In genomic region chr19:2625434-2625833, GRCh38 we compare ENCODE assay signal across 12 cellular contexts.
DNase-seq lines count a peak whose midpoint lies in the region; ATAC-seq, FAIRE-seq and TF ChIP-seq lines count a peak whose summit lies in the region.
"Had no signal": no experiment of that assay in that cellular context is flagged by ENCODE, and none has a peak within 500 bp of the region (broad histone marks: within the 10 kb centered on the region; RNA-seq: fewer than 3 reads in every experiment).

No MANE protein-coding gene starts in this region.

- H3K4me2 ChIP-seq in keratinocyte (ENCODE audit: control insufficient read depth, extremely low read depth, insufficient read depth, low read depth, low read length), result no peak overlapping the region

- H3K9me3 ChIP-seq in Peyer's patch, result peaks cover 0 to 5% (median 2%) of the 10 kb centered on the region in 4 donors
- H3K9me3 ChIP-seq in keratinocyte (ENCODE audit: control insufficient read depth, low read depth, low read length), result peaks cover 16% of the 10 kb centered on the region
- peaks cover 0 to 3% (median 2%) of the 10 kb centered on the region in 4 donors for H3K9me3 ChIP-seq in esophagus muscularis mucosa

- FAIRE-seq in keratinocyte (lab: Jason Lieb, UNC) (no peak), D721Med (lab: Jason Lieb, UNC) (no peak)

- H3K4me1 ChIP-seq in Peyer's patch (peaks cover 5 to 47% (median 23%) of the 10 kb centered on the region in 4 donors), keratinocyte (ENCODE audit: control insufficient read depth, extremely low read depth, insufficient read depth, low read length) (peaks cover 32% of the 10 kb centered on the region), esophagus muscularis mucosa (peaks cover 25 to 33% (median 28%) of the 10 kb centered on the region in 4 donors)

- peak; percentile 42 to 80 for TF ChIP-seq POLR2A in Peyer's patch (IDR thresholded peaks at IDR 0.05)
- TF ChIP-seq POLR2A in esophagus muscularis mucosa (IDR thresholded peaks at IDR 0.05; ENCODE audit: low read depth), result no peak

- H3K4me3 ChIP-seq in Peyer's patch, result no peak overlapping the region
- no peak overlapping the region for H3K4me3 ChIP-seq in keratinocyte (ENCODE audit: control insufficient read depth in 2 of 3, extremely low read depth in 1 of 3, insufficient read depth in 2 of 3, low read depth in 1 of 3, low read length in 3 of 3)
- no peak overlapping the region for H3K4me3 ChIP-seq in esophagus muscularis mucosa
- H3K4me3 ChIP-seq: lung had no signal

- H3K9me1 ChIP-seq in keratinocyte (ENCODE audit: control insufficient read depth, extremely low read depth, insufficient read depth, low read length), result no peaks in the 10 kb centered on the region

- no peak overlapping the region for H2AFZ ChIP-seq in keratinocyte (ENCODE audit: control insufficient read depth, low read length)

- H3K27me3 ChIP-seq in Peyer's patch (no peaks in the 10 kb centered on the region), keratinocyte (ENCODE audit: control insufficient read depth, extremely low read depth, insufficient read depth, low read length) (no peaks in the 10 kb centered on the region), esophagus muscularis mucosa (no peaks in the 10 kb centered on the region)

- no peaks in the 10 kb centered on the region for H3K36me3 ChIP-seq in Peyer's patch
- no peaks in the 10 kb centered on the region for H3K36me3 ChIP-seq in keratinocyte (ENCODE audit: control insufficient read depth in 2 of 2, extremely low read depth in 1 of 2, insufficient read depth in 2 of 2, low read length in 2 of 2)
- H3K36me3 ChIP-seq in esophagus muscularis mucosa, result no peaks in the 10 kb centered on the region

- WGBS in esophagus muscularis mucosa, result 75% methylated on average over 9 of the region's 9 CpGs

- peak; percentile 45 for DNase-seq in GF-D8 (lab: John Stamatoyannopoulos, UW)
- peak; percentile 57 to 88 (median 76) for DNase-seq in Peyer's patch
- DNase-seq in keratinocyte (ENCODE audit: low read depth, low spot score), result no peak
- peak; percentile 44 for DNase-seq in renal cortical epithelial cell (ENCODE audit: low read depth)
- DNase-seq in stimulated activated CD4-positive, alpha-beta T cell treated with anti-CD3 and anti-CD28 coated beads, Interleukin-4, amount 100 ng/mL, for 1 hour, result no peak
- DNase-seq in D721Med (ENCODE audit: insufficient read length, low spot score), result no peak
- DNase-seq in esophagus muscularis mucosa (ENCODE audit: extremely low spot score), result no peak
- DNase-seq: activated naive CD4-positive, alpha-beta T cell; foreskin fibroblast; NCI-H2081 had no signal

- no peaks in the 10 kb centered on the region for H4K20me1 ChIP-seq in keratinocyte (ENCODE audit: control insufficient read depth, extremely low read depth, insufficient read depth, low read length)

- ATAC-seq in GM19023 (IDR thresholded peaks at IDR 0.05; ENCODE audit: unreplicated experiment), result no peak

- no peak for TF ChIP-seq CTCF in Peyer's patch (IDR thresholded peaks at IDR 0.05)
- no peak for TF ChIP-seq CTCF in keratinocyte (optimal IDR thresholded peaks at IDR 0.05 in 1 of 3, IDR thresholded peaks at IDR 0.05 in 1 of 3, conservative IDR thresholded peaks at IDR 0.05 in 1 of 3; ENCODE audit: extremely low read depth in 1 of 3, insufficient read depth in 2 of 3, low read length in 3 of 3)
- TF ChIP-seq CTCF in D721Med (IDR thresholded peaks at IDR 0.05; ENCODE audit: insufficient read depth, missing control alignments), result no peak
- TF ChIP-seq CTCF in esophagus muscularis mucosa (IDR thresholded peaks at IDR 0.05), result no peak

- H3K9ac ChIP-seq in keratinocyte (ENCODE audit: control insufficient read depth, extremely low read depth, insufficient read depth, low read length), result peak overlapping the region; percentile 6

- TF ChIP-seq EP300 in esophagus muscularis mucosa (IDR thresholded peaks at IDR 0.05), result no peak

- H3K79me2 ChIP-seq in keratinocyte (ENCODE audit: control insufficient read depth, insufficient read depth, low read length), result no peaks in the 10 kb centered on the region

- dilution Hi-C loops in keratinocyte (cut with MboI; ENCODE audit: extremely low pct_ligation_motif_present, low sequenced_read_pairs), result no loop called here

- H3K27ac ChIP-seq in Peyer's patch, result peak overlapping the region; percentile 67 to 97 (median 78)
- H3K27ac ChIP-seq in keratinocyte (ENCODE audit: control insufficient read depth, insufficient read depth, low read length), result no peak overlapping the region
- peak overlapping the region in 1 of 4 donors; percentile 26 for H3K27ac ChIP-seq in esophagus muscularis mucosa (replicated peaks in 1 of 4)

- intact Hi-C loops in esophagus muscularis mucosa (cut with DNase I), result no loop called here

Comparison
In these comparisons a context has a peak if more than half of its experiments do, and no peak if none do; other contexts are left out.
1. DNase-seq: peak in GF-D8 (single experiment), Peyer's patch (3 of 3) and renal cortical epithelial cell (single experiment); none in keratinocyte (single experiment), stimulated activated CD4-positive, alpha-beta T cell treated with anti-CD3 and anti-CD28 coated beads, Interleukin-4, amount 100 ng/mL, for 1 hour (single experiment), D721Med (single experiment) and esophagus muscularis mucosa (single experiment).